In genomic region chr12:13124661-13125505, GRCh38 we compare ENCODE assay signal across 13 cellular contexts. TPM values are rescaled to one million over a fixed set of nuclear protein-coding genes. Genes with fewer than 3 reads are reported as not detected.
DNase-seq lines count a peak whose midpoint lies in the region; ATAC-seq, FAIRE-seq and TF ChIP-seq lines count a peak whose summit lies in the region.
"Had no signal": no experiment of that assay in that cellular context is flagged by ENCODE, and none has a peak within 500 bp of the region (broad histone marks: within the 10 kb centered on the region; RNA-seq: fewer than 3 reads in every experiment).

No MANE protein-coding gene starts in this region.

- H3K4me3 ChIP-seq in epithelial cell of proximal tubule (ENCODE audit: low read depth, low read length): no peak overlapping the region
- H3K4me3 ChIP-seq: skin epidermis had no signal

- DNase-seq in GM03348 (ENCODE audit: low spot score) (peak; percentile 50), RCC 7860 (ENCODE audit: low spot score) (peak; percentile 50), epithelial cell of proximal tubule (ENCODE audit: low read depth) (peak; percentile 31), omental fat pad (ENCODE audit: low spot score) (no peak), NCI-H774 (lab: John Stamatoyannopoulos, UW) (no peak), putamen (ENCODE audit: low spot score) (no peak)
- no peak for DNase-seq in activated naive CD4-positive, alpha-beta T cell treated with anti-CD3 and anti-CD28 coated beads, Interleukin-2, amount 50 U/mL, for 16 hours
- DNase-seq: activated CD8-positive, alpha-beta memory T cell treated with anti-CD3 and anti-CD28 coated beads, Interleukin-2, amount 50 U/mL, for 4 hours; head of caudate nucleus; NCI-H69 had no signal

- no peak for FAIRE-seq in RCC 7860 (lab: Jason Lieb, UNC)

- TF ChIP-seq CTCF in epithelial cell of proximal tubule (conservative IDR thresholded peaks at IDR 0.05; ENCODE audit: low read depth, low read length): no peak
- TF ChIP-seq CTCF in omental fat pad (IDR thresholded peaks at IDR 0.05): no peak

- ATAC-seq in omental fat pad (ENCODE audit: low FRiP score): peak; percentile 80
- ATAC-seq in HG02623 (IDR thresholded peaks at IDR 0.05; ENCODE audit: unreplicated experiment): no peak

RNA-seq across cellular contexts. Expression of gene GSG1, which starts 21.4 kb away (rescaled TPM):
- 0.75 and 1.2 TPM in 2 replicates for total RNA-seq in epithelial cell of proximal tubule
- total RNA-seq in omental fat pad: under 1 TPM in 1 of 4 donors, not detected in 3; 0.56 TPM
- total RNA-seq: mononuclear cell had no signal

Comparison
In these comparisons a context has a peak if more than half of its experiments do, and no peak if none do; other contexts are left out.
1. DNase-seq: peak in GM03348 (single experiment), RCC 7860 (single experiment) and epithelial cell of proximal tubule (single experiment); none in omental fat pad (single experiment), activated naive CD4-positive, alpha-beta T cell treated with anti-CD3 and anti-CD28 coated beads, Interleukin-2, amount 50 U/mL, for 16 hours (single experiment), NCI-H774 (single experiment) and putamen (single experiment).